In genomic region chr6:161356167-161356844, GRCh38 we compare ENCODE assay signal across 13 cellular contexts.
"Had no signal": no experiment of that assay in that cellular context is flagged by ENCODE, and none has a peak within 500 bp of the region (broad histone marks: within the 10 kb centered on the region; RNA-seq: fewer than 3 reads in every experiment).

No MANE protein-coding gene starts in this region.

- H3K27me3 ChIP-seq: dorsolateral prefrontal cortex had no signal

- DNase-seq: activated CD4-positive, alpha-beta T cell treated with anti-CD3 and anti-CD28 coated beads, Interleukin-2, amount 10 ng/mL, durations not matched to agents 7 days and 5 days; activated T-cell treated with anti-CD3 and anti-CD28 coated beads, Interleukin-2, amount 50 U/mL, for 1 hour; dorsolateral prefrontal cortex; hypothalamus; midbrain; stimulated activated CD4-positive, alpha-beta T cell treated with anti-CD3 and anti-CD28 coated beads, Interleukin-12 subunit alpha, Interleukin-12 subunit beta, amount 100 ng/mL, for 4 hours; stimulated activated naive CD4-positive, alpha-beta T cell treated with Interleukin-2 at 50 U/mL for 16 hours had no signal

- H3K27ac Mint-ChIP-seq: activated CD4-positive, alpha-beta T cell treated with anti-CD3 and anti-CD28 coated beads, Interleukin-2, amount 10 ng/mL, durations not matched to agents 7 days and 5 days; T-helper 1 cell treated with Interleukin-12 subunit alpha and Interleukin-12 subunit beta and Interleukin-4 antibody, amounts not matched to agents 30 μg/mL and 1 μg/mL, for 36 hours; WTC11 had no signal

- FAIRE-seq: bronchial epithelial cell, endometrium had no signal

- H3K4me3 ChIP-seq: dorsolateral prefrontal cortex, lung had no signal

- ATAC-seq: activated naive CD4-positive, alpha-beta T cell treated with anti-CD3 and anti-CD28 coated beads, Interleukin-2, amount 50 U/mL, for 72 hours; WTC11 had no signal

- H3K9me3 Mint-ChIP-seq: activated naive CD4-positive, alpha-beta T cell treated with anti-CD3 and anti-CD28 coated beads, Interleukin-2, amount 50 U/mL, for 72 hours; WTC11 had no signal

- H3K27ac ChIP-seq: dorsolateral prefrontal cortex had no signal

- H3K27me3 Mint-ChIP-seq: activated CD4-positive, alpha-beta T cell treated with anti-CD3 and anti-CD28 coated beads, Interleukin-2, amount 10 ng/mL, durations not matched to agents 7 days and 5 days had no signal

- H3K4me3 Mint-ChIP-seq: activated CD4-positive, alpha-beta T cell treated with anti-CD3 and anti-CD28 coated beads, Interleukin-2, amount 10 ng/mL, durations not matched to agents 7 days and 5 days; T-helper 1 cell treated with Interleukin-12 subunit alpha and Interleukin-12 subunit beta and Interleukin-4 antibody, amounts not matched to agents 30 μg/mL and 1 μg/mL, for 36 hours; WTC11 had no signal

- H3K36me3 Mint-ChIP-seq: activated naive CD4-positive, alpha-beta T cell treated with anti-CD3 and anti-CD28 coated beads, Interleukin-2, amount 50 U/mL, for 72 hours; WTC11 had no signal
